23 cellular contexts compared by ENCODE assay signal in genomic region chr14:75531256-75531655, GRCh38. TPM values are rescaled to one million over a fixed set of nuclear protein-coding genes. Genes with fewer than 3 reads are reported as not detected.
DNase-seq lines count a peak whose midpoint lies in the region; ATAC-seq and TF ChIP-seq lines count a peak whose summit lies in the region.
"Had no signal": no experiment of that assay in that cellular context is flagged by ENCODE, and none has a peak within 500 bp of the region (broad histone marks: within the 10 kb centered on the region; RNA-seq: fewer than 3 reads in every experiment).

No MANE protein-coding gene starts in this region.

- H4K20me1 ChIP-seq in GM23338 (replicated peaks; ENCODE audit: insufficient read depth) (no peaks in the 10 kb centered on the region), osteoblast (ENCODE audit: insufficient read depth, low read length) (no peaks in the 10 kb centered on the region)

- no peak for ATAC-seq in activated T-cell treated with anti-CD3 and anti-CD28 coated beads, Interleukin-2, amount 50 U/mL, for 4 hours
- no peak for ATAC-seq in GM23338
- no peak for ATAC-seq in left colon
- ATAC-seq in GM18517 (IDR thresholded peaks at IDR 0.05; ENCODE audit: unreplicated experiment), result no peak

- H3K36me3 ChIP-seq in GM23338 (ENCODE audit: insufficient read depth) (no peaks in the 10 kb centered on the region), osteoblast (ENCODE audit: insufficient read depth, low read length) (no peaks in the 10 kb centered on the region)
- H3K36me3 ChIP-seq: brain microvascular endothelial cell, transverse colon had no signal

- H3F3A ChIP-seq in GM23338 (replicated peaks; ENCODE audit: low read depth), result no peaks in the 10 kb centered on the region

- no peaks in the 10 kb centered on the region for H3K9me3 Mint-ChIP-seq in activated T-cell treated with anti-CD3 and anti-CD28 coated beads, Interleukin-2, amount 50 U/mL, for 4 hours
- H3K9me3 Mint-ChIP-seq in GM23338, result no peaks in the 10 kb centered on the region
- no peaks in the 10 kb centered on the region for H3K9me3 Mint-ChIP-seq in activated T-helper 1 cell treated with anti-CD3 and anti-CD28 coated beads, Interleukin-12 subunit alpha, Interleukin-12 subunit beta, Interleukin-2, Interleukin-4 antibody, amounts not matched to agents 30 ng/mL and 10 ng/mL and 1 ng/mL, durations not matched to agents 14 hours and 24 hours and 36 hours
- H3K9me3 Mint-ChIP-seq: activated B cell treated with CpG ODN at 0.5 μM for 24 hours; activated naive CD8-positive, alpha-beta T cell treated with anti-CD3 and anti-CD28 coated beads, Interleukin-2, amount 10 ng/mL, durations not matched to agents 7 days and 5 days; dendritic cell treated with granulocyte-macrophage colony-stimulating factor and Interleukin-4, amounts not matched to agents 40 ng/mL and 50 ng/mL, for 4 days; H9 had no signal

- H3K9me2 ChIP-seq in GM23338 (ENCODE audit: insufficient read depth), result no peaks in the 10 kb centered on the region

- peaks cover 70% of the 10 kb centered on the region for H3K36me3 Mint-ChIP-seq in activated T-cell treated with anti-CD3 and anti-CD28 coated beads, Interleukin-2, amount 50 U/mL, for 4 hours (ENCODE audit: insufficient read depth)
- H3K36me3 Mint-ChIP-seq in GM23338 (ENCODE audit: low read depth), result no peaks in the 10 kb centered on the region
- H3K36me3 Mint-ChIP-seq in activated T-helper 1 cell treated with anti-CD3 and anti-CD28 coated beads, Interleukin-12 subunit alpha, Interleukin-12 subunit beta, Interleukin-2, Interleukin-4 antibody, amounts not matched to agents 30 ng/mL and 10 ng/mL and 1 ng/mL, durations not matched to agents 14 hours and 24 hours and 36 hours (ENCODE audit: low read depth), result peaks cover 73% of the 10 kb centered on the region

- H3K4me2 ChIP-seq in GM23338 (no peak overlapping the region), osteoblast (ENCODE audit: insufficient read depth, low read length) (peak overlapping the region; percentile 24)

- no peak overlapping the region for H3K27ac Mint-ChIP-seq in GM23338
- H3K27ac Mint-ChIP-seq in activated T-helper 1 cell treated with anti-CD3 and anti-CD28 coated beads, Interleukin-12 subunit alpha, Interleukin-12 subunit beta, Interleukin-2, Interleukin-4 antibody, amounts not matched to agents 30 ng/mL and 10 ng/mL and 1 ng/mL, durations not matched to agents 14 hours and 24 hours and 36 hours, result peak overlapping the region; percentile 28
- H3K27ac Mint-ChIP-seq: activated naive CD8-positive, alpha-beta T cell treated with anti-CD3 and anti-CD28 coated beads, Interleukin-2, amount 10 ng/mL, durations not matched to agents 7 days and 5 days; dendritic cell treated with granulocyte-macrophage colony-stimulating factor and Interleukin-4, amounts not matched to agents 40 ng/mL and 50 ng/mL, for 4 days; H9 had no signal

- intact Hi-C loops in activated T-helper 1 cell treated with anti-CD3 and anti-CD28 coated beads, Interleukin-12 subunit alpha, Interleukin-12 subunit beta, Interleukin-2, Interleukin-4 antibody, amounts not matched to agents 30 ng/mL and 10 ng/mL and 1 ng/mL, durations not matched to agents 14 hours and 24 hours and 36 hours (cut with micrococcal nuclease), result no loop called here
- intact Hi-C loops in left colon (cut with DNase I, micrococcal nuclease), result no loop called here

- no peaks in the 10 kb centered on the region for H3K9me3 ChIP-seq in osteoblast (ENCODE audit: low read depth, low read length)
- H3K9me3 ChIP-seq: neutrophil, transverse colon had no signal

- H3K4me3 Mint-ChIP-seq in activated T-cell treated with anti-CD3 and anti-CD28 coated beads, Interleukin-2, amount 50 U/mL, for 4 hours, result peak overlapping the region; percentile 43
- no peak overlapping the region for H3K4me3 Mint-ChIP-seq in GM23338
- peak overlapping the region; percentile 32 for H3K4me3 Mint-ChIP-seq in activated T-helper 1 cell treated with anti-CD3 and anti-CD28 coated beads, Interleukin-12 subunit alpha, Interleukin-12 subunit beta, Interleukin-2, Interleukin-4 antibody, amounts not matched to agents 30 ng/mL and 10 ng/mL and 1 ng/mL, durations not matched to agents 14 hours and 24 hours and 36 hours
- H3K4me3 Mint-ChIP-seq: activated B cell treated with CpG ODN at 0.5 μM for 24 hours; activated naive CD8-positive, alpha-beta T cell treated with anti-CD3 and anti-CD28 coated beads, Interleukin-2, amount 10 ng/mL, durations not matched to agents 7 days and 5 days; dendritic cell treated with granulocyte-macrophage colony-stimulating factor and Interleukin-4, amounts not matched to agents 40 ng/mL and 50 ng/mL, for 4 days; H9 had no signal

- H3K79me2 ChIP-seq in GM23338 (replicated peaks; ENCODE audit: insufficient read depth), result no peaks in the 10 kb centered on the region
- H3K79me2 ChIP-seq in osteoblast (ENCODE audit: insufficient read depth, low read length), result no peaks in the 10 kb centered on the region

- H3K27me3 Mint-ChIP-seq in activated T-cell treated with anti-CD3 and anti-CD28 coated beads, Interleukin-2, amount 50 U/mL, for 4 hours (ENCODE audit: low read depth), result no peaks in the 10 kb centered on the region
- no peaks in the 10 kb centered on the region for H3K27me3 Mint-ChIP-seq in GM23338 (ENCODE audit: insufficient read depth, low read depth, poor library complexity)
- no peaks in the 10 kb centered on the region for H3K27me3 Mint-ChIP-seq in activated T-helper 1 cell treated with anti-CD3 and anti-CD28 coated beads, Interleukin-12 subunit alpha, Interleukin-12 subunit beta, Interleukin-2, Interleukin-4 antibody, amounts not matched to agents 30 ng/mL and 10 ng/mL and 1 ng/mL, durations not matched to agents 14 hours and 24 hours and 36 hours (ENCODE audit: insufficient read depth)
- H3K27me3 Mint-ChIP-seq: activated B cell treated with CpG ODN at 0.5 μM for 24 hours; activated naive CD8-positive, alpha-beta T cell treated with anti-CD3 and anti-CD28 coated beads, Interleukin-2, amount 10 ng/mL, durations not matched to agents 7 days and 5 days; dendritic cell treated with granulocyte-macrophage colony-stimulating factor and Interleukin-4, amounts not matched to agents 40 ng/mL and 50 ng/mL, for 4 days had no signal

- H3K4me1 ChIP-seq in GM23338 (ENCODE audit: insufficient read depth) (no peaks in the 10 kb centered on the region), osteoblast (ENCODE audit: insufficient read depth, low read length) (peaks cover 9% of the 10 kb centered on the region)

- TF ChIP-seq CTCF in GM23338 (conservative IDR thresholded peaks at IDR 0.05; ENCODE audit: low read depth in 2 of 2) (no peak), osteoblast (IDR thresholded peaks at IDR 0.05; ENCODE audit: extremely low read depth, low read depth, low read length) (no peak)

- 0 out of 2 replicates have a peak overlapping the region, but pooled peaks have one; percentile 21 for H2AFZ ChIP-seq in GM23338
- H2AFZ ChIP-seq in osteoblast (ENCODE audit: low read length), result peak overlapping the region; percentile 14

- H3K4me3 ChIP-seq in GM23338 (no peak overlapping the region), osteoblast (ENCODE audit: insufficient read depth, low read length) (no peak overlapping the region)
- H3K4me3 ChIP-seq: transverse colon had no signal

- H3K27ac ChIP-seq in GM23338 (ENCODE audit: low read depth), result no peak overlapping the region
- no peak overlapping the region for H3K27ac ChIP-seq in osteoblast (ENCODE audit: low read depth, low read length)
- H3K27ac ChIP-seq: brain microvascular endothelial cell, epithelial cell of prostate, neutrophil, transverse colon had no signal

- peaks cover 71% of the 10 kb centered on the region for H3K4me1 Mint-ChIP-seq in activated T-cell treated with anti-CD3 and anti-CD28 coated beads, Interleukin-2, amount 50 U/mL, for 4 hours (ENCODE audit: low read depth)
- H3K4me1 Mint-ChIP-seq in GM23338, result no peaks in the 10 kb centered on the region
- peaks cover 83% of the 10 kb centered on the region for H3K4me1 Mint-ChIP-seq in activated T-helper 1 cell treated with anti-CD3 and anti-CD28 coated beads, Interleukin-12 subunit alpha, Interleukin-12 subunit beta, Interleukin-2, Interleukin-4 antibody, amounts not matched to agents 30 ng/mL and 10 ng/mL and 1 ng/mL, durations not matched to agents 14 hours and 24 hours and 36 hours (ENCODE audit: low read depth)
- H3K4me1 Mint-ChIP-seq: H9 had no signal

- H3K27me3 ChIP-seq in GM23338 (ENCODE audit: insufficient read depth), result no peaks in the 10 kb centered on the region
- no peaks in the 10 kb centered on the region for H3K27me3 ChIP-seq in osteoblast (ENCODE audit: insufficient read depth, low read length)
- H3K27me3 ChIP-seq: brain microvascular endothelial cell, neutrophil, transverse colon had no signal

- no peak for DNase-seq in activated T-cell treated with anti-CD3 and anti-CD28 coated beads, Interleukin-2, amount 50 U/mL, for 4 hours
- DNase-seq in activated T-cell treated with anti-CD3 and anti-CD28 coated beads, Interleukin-2, amount 50 U/mL, for 1 hour, result no peak
- DNase-seq in GM23338 (ENCODE audit: low spot score) (no peak), osteoblast (ENCODE audit: insufficient read length, low spot score, missing footprints) (no peak), left colon (no peak), NCI-H1436 (lab: John Stamatoyannopoulos, UW) (no peak)
- no peak for DNase-seq in activated T-helper 1 cell treated with anti-CD3 and anti-CD28 coated beads, Interleukin-12 subunit alpha, Interleukin-12 subunit beta, Interleukin-2, Interleukin-4 antibody, amounts not matched to agents 30 ng/mL and 10 ng/mL and 1 ng/mL, durations not matched to agents 14 hours and 24 hours and 36 hours (ENCODE audit: low spot score)
- DNase-seq: activated B cell treated with CpG ODN at 0.5 μM for 24 hours; activated naive CD8-positive, alpha-beta T cell treated with anti-CD3 and anti-CD28 coated beads, Interleukin-2, amount 10 ng/mL, durations not matched to agents 7 days and 5 days; brain microvascular endothelial cell; foreskin melanocyte; H9; midbrain; NCI-H187 treated with DMSO at 0.1 percent for 48 hours; NCI-H446; right cardiac atrium; stimulated activated naive CD4-positive, alpha-beta T cell; transverse colon had no signal

RNA-seq across cellular contexts. Expression of gene BATF, which starts 9.0 kb away (rescaled TPM):
- total RNA-seq in activated T-cell treated with anti-CD3 and anti-CD28 coated beads, Interleukin-2, amount 50 U/mL, for 4 hours, result 100 to 1,000 TPM; 186 to 193 (median 191) TPM
- not detected in 2 replicates for total RNA-seq in GM23338 (2014; rRNA removed; shearing (Covaris generic))
- polyA plus RNA-seq in GM23338 (2016; fragmentation: Nextera tagmentation; extraction: Ambion mirVana), result not detected in 2 replicates
- total RNA-seq in activated T-helper 1 cell treated with anti-CD3 and anti-CD28 coated beads, Interleukin-12 subunit alpha, Interleukin-12 subunit beta, Interleukin-2, Interleukin-4 antibody, amounts not matched to agents 30 ng/mL and 10 ng/mL and 1 ng/mL, durations not matched to agents 14 hours and 24 hours and 36 hours, result 213 and 214 TPM in 2 replicates
- total RNA-seq in osteoblast (0.59 and 0.72 TPM in 2 replicates), left colon (1 to 10 TPM in 1 of 2 donors, under 1 TPM in 1; 0.67 to 1.3 TPM)
- total RNA-seq: H9 had no signal
- polyA plus RNA-seq: AG04450 had no signal

RNA-seq across cellular contexts. Expression of gene FLVCR2, which starts 47.2 kb away (rescaled TPM):
- total RNA-seq in activated T-cell treated with anti-CD3 and anti-CD28 coated beads, Interleukin-2, amount 50 U/mL, for 4 hours, result 1 to 10 TPM; 1.5 to 5.3 (median 3.3) TPM
- total RNA-seq in GM23338 (2014; rRNA removed; shearing (Covaris generic)), result 3.1 and 3.3 TPM in 2 replicates
- 1.4 and 3.4 TPM in 2 replicates for polyA plus RNA-seq in GM23338 (2016; fragmentation: Nextera tagmentation; extraction: Ambion mirVana)
- total RNA-seq in activated T-helper 1 cell treated with anti-CD3 and anti-CD28 coated beads, Interleukin-12 subunit alpha, Interleukin-12 subunit beta, Interleukin-2, Interleukin-4 antibody, amounts not matched to agents 30 ng/mL and 10 ng/mL and 1 ng/mL, durations not matched to agents 14 hours and 24 hours and 36 hours, result 2.5 and 2.9 TPM in 2 replicates
- total RNA-seq in osteoblast (1.5 and 1.8 TPM in 2 replicates), left colon (10 to 100 TPM; 19.8 to 42.1 TPM)

Comparison
In these comparisons a context has a peak if more than half of its experiments do, and no peak if none do; other contexts are left out.
1. RNA of gene BATF, which starts 9.0 kb away (total RNA-seq): 213 to 214 TPM in activated T-helper 1 cell treated with anti-CD3 and anti-CD28 coated beads, Interleukin-12 subunit alpha, Interleukin-12 subunit beta, Interleukin-2, Interleukin-4 antibody, amounts not matched to agents 30 ng/mL and 10 ng/mL and 1 ng/mL, durations not matched to agents 14 hours and 24 hours and 36 hours and 186 to 193 TPM in activated T-cell treated with anti-CD3 and anti-CD28 coated beads, Interleukin-2, amount 50 U/mL, for 4 hours; 0.67 to 1.3 TPM in left colon, 0.59 to 0.72 TPM in osteoblast and not detected in GM23338; every median in the first group is over 10 times any median in the second.